In the genomic region with DNA sequence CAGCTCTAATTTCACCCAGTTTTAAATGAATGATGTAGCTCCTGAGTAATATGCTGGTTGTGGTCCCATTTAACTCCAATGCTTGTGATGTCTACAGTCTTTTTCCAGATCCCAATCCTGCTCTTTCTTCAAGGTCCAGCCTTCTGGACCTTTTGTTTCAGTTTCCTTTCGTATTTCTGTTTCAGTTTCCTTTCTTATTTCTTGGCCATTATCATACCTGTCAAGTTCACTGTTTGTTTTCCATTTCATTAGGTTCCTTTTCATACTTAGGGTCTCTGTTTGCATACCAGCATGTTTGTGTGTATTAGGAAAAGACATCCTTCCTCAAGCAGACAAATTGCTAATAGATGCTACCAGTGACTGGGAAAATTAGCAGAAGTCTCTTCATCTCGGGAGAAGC, we compare ENCODE assay signal across 30 cellular contexts.
DNase-seq lines count a peak whose midpoint lies in the region; ATAC-seq and TF ChIP-seq lines count a peak whose summit lies in the region.
"Had no signal": no experiment of that assay in that cellular context is flagged by ENCODE, and none has a peak within 500 bp of the region (broad histone marks: within the 10 kb centered on the region; RNA-seq: fewer than 3 reads in every experiment).

No MANE protein-coding gene starts in this region.

- peaks cover 14% of the 10 kb centered on the region; the same call in 1 of the 2 replicates for H3K4me1 ChIP-seq in GM23248 (ENCODE audit: insufficient read depth)
- H3K4me1 ChIP-seq: foreskin keratinocyte, heart right ventricle, psoas muscle, transverse colon had no signal

- no peaks in the 10 kb centered on the region for H3K79me2 ChIP-seq in GM23248 (ENCODE audit: insufficient read depth)

- no peaks in the 10 kb centered on the region for H3F3A ChIP-seq in GM23248 (ENCODE audit: insufficient read depth)

- no peak overlapping the region for H3K27ac ChIP-seq in GM23248
- H3K27ac ChIP-seq: ascending aorta, foreskin keratinocyte, heart right ventricle, psoas muscle, sigmoid colon, transverse colon had no signal

- H3K4me3 ChIP-seq in AG10803 (ENCODE audit: low read length), result peak overlapping the region; percentile 25; the same call in 1 of the 2 replicates
- peak overlapping the region; percentile 53 for H3K4me3 ChIP-seq in GM23248
- peak overlapping the region; percentile 5; the same call in 1 of the 2 replicates for H3K4me3 ChIP-seq in WI38 (ENCODE audit: low read depth, low read length)
- H3K4me3 ChIP-seq in fibroblast of the aortic adventitia (ENCODE audit: low read depth, low read length), result peak overlapping the region; percentile 35
- H3K4me3 ChIP-seq: ascending aorta, heart right ventricle, K562, psoas muscle, sigmoid colon, transverse colon had no signal

- in situ Hi-C loops in GM23248 (cut with MboI), result no loop called here

- H3K9me3 ChIP-seq in GM23248 (ENCODE audit: low read depth), result no peaks in the 10 kb centered on the region
- H3K9me3 ChIP-seq: ascending aorta, psoas muscle, transverse colon had no signal

- peak overlapping the region; percentile 79 for H2AFZ ChIP-seq in GM23248

- no peak for ATAC-seq in stimulated activated naive CD8-positive, alpha-beta T cell treated with anti-CD3 and anti-CD28 coated beads, Interleukin-15, Interleukin-2, amounts not matched to agents 100 U/mL and 50 U/mL, for 24 hours
- ATAC-seq in GM21737 (IDR thresholded peaks at IDR 0.05; ENCODE audit: unreplicated experiment), result no peak
- ATAC-seq: foreskin keratinocyte; heart right ventricle; K562; naive thymus-derived CD8-positive, alpha-beta T cell; Panc1; psoas muscle had no signal

- peak overlapping the region; percentile 73 for H3K4me2 ChIP-seq in GM23248 (ENCODE audit: unreplicated experiment)

- H3K9me2 ChIP-seq in GM23248 (ENCODE audit: insufficient read depth), result no peaks in the 10 kb centered on the region

- TF ChIP-seq CTCF in AG10803 (conservative IDR thresholded peaks at IDR 0.05; ENCODE audit: low read length) (no peak), WI38 (IDR thresholded peaks at IDR 0.05; ENCODE audit: low read depth, low read length) (no peak), fibroblast of the aortic adventitia (IDR thresholded peaks at IDR 0.05; ENCODE audit: insufficient read depth, low read length) (no peak)

- no peaks in the 10 kb centered on the region for H3K36me3 ChIP-seq in GM23248 (ENCODE audit: low read depth)
- H3K36me3 ChIP-seq: ascending aorta, heart right ventricle, sigmoid colon, transverse colon had no signal

- peak overlapping the region; percentile 6; the same call in 1 of the 2 replicates for H3K9ac ChIP-seq in GM23248

- WGBS in GM23248 (ENCODE audit: low coverage in 1 of 2, low lambda C conversion rate in 2 of 2, missing lambda C conversion rate in 2 of 2), 2 experiments, result 26 to 35% methylated on average over 2 of the region's 2 CpGs

- H3K27me3 ChIP-seq in GM23248 (replicated peaks; ENCODE audit: insufficient read depth), result no peaks in the 10 kb centered on the region
- H3K27me3 ChIP-seq: ascending aorta, foreskin keratinocyte, heart right ventricle, sigmoid colon, transverse colon had no signal

- DNase-seq in AG10803 (ENCODE audit: low read depth), result no peak
- DNase-seq in GM23248, result no peak
- DNase-seq in fibroblast of the aortic adventitia (ENCODE audit: low read depth), result peak; percentile 39
- no peak for DNase-seq in stimulated activated naive CD8-positive, alpha-beta T cell treated with anti-CD3 and anti-CD28 coated beads, Interleukin-15, Interleukin-2, amounts not matched to agents 100 U/mL and 50 U/mL, for 24 hours
- no peak for DNase-seq in NCI-H187 treated with DMSO at 0.1 percent for 48 hours (lab: John Stamatoyannopoulos, UW)
- no peak for DNase-seq in middle frontal gyrus (ENCODE audit: extremely low spot score, low spot score)
- DNase-seq: central memory CD4-positive, alpha-beta T cell; cortex of kidney; DMS53; effector memory CD4-positive, alpha-beta T cell; foreskin keratinocyte; GF-D8; heart right ventricle; midbrain; naive thymus-derived CD8-positive, alpha-beta T cell; NCI-H1417; NCI-H2029 treated with DMSO at 0.1 percent for 48 hours; NCI-H2227 treated with DMSO at 0.1 percent for 48 hours; NCI-H526 treated with DMSO at 0.1 percent for 48 hours; occipital lobe; psoas muscle; SHP77; sigmoid colon; stimulated activated CD4-positive, alpha-beta T cell treated with anti-CD3 and anti-CD28 coated beads, Interleukin-4, amount 100 ng/mL, for 4 hours; transverse colon had no signal

- H4K20me1 ChIP-seq in GM23248 (ENCODE audit: insufficient read depth), result no peaks in the 10 kb centered on the region
